Comparison of ENCODE assay signal across 7 cellular contexts in the genomic region with DNA sequence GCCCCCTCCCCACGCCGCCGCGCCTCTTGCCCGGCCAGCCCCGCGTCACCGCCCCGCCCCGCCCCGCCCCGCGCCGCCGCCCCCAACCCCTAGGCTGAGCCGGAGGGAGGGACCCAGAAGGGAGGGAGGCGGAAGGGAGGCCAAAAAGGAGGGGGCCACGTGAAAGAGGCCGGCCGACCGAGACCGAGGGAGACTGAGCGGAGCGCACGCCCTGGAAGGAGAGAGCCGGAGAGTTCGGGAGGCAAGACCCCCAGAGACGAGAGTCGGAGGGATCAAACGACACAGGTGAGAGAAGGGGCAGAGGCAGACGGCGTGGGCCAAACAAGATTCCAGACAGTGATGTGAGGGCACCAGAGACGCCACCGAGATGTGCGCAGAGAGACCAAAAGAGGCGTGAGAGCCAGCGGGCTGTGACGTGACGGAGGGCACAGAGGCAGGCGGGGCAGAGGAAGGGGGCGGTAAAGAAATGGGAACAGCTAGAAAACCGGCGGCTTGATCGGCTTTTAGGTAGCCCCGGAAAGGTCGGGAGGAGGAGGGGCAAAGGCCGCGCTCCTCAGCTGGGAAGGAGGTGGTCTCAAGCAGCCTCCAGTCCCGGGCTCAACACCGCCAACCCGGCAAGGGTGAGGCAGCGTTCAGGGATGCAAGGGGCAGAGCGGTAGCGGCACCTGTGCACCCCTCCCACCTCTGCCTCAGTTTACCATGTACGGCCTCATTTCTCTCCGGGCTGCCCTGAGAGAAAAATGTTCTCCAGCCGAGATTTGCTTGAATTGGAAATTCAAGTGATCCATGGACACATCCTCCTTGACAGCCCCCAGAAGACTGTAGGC.
A peak's percentile ranks its signal among the peaks of the same experiment; 100 is the strongest.
DNase-seq lines count a peak whose midpoint lies in the region; ATAC-seq and TF ChIP-seq lines count a peak whose summit lies in the region.

No MANE protein-coding gene starts in this region.

- H3K27me3 Mint-ChIP-seq in stimulated activated naive B cell treated with anti-CD40 and anti-IgM and Interleukin-4, amounts not matched to agents 10 μg/mL and 1 μg/mL and 100 μg/mL, for 72 hours, result peaks cover 79 to 93% of the 10 kb centered on the region in 2 donors

- DNase-seq in LNCaP clone FGC (ENCODE audit: low read depth) (no peak), SK-N-MC (ENCODE audit: low read depth, low spot score) (no peak), fibroblast of peridontal ligament (ENCODE audit: extremely low read depth) (peak; percentile 85), Kasumi-1 (lab: John Stamatoyannopoulos, UW) (no peak), DMS153 treated with DMSO at 0.1 percent for 48 hours (lab: John Stamatoyannopoulos, UW; ENCODE audit: unreplicated experiment) (no peak), nucleus accumbens (lab: John Stamatoyannopoulos, UW) (no peak)
- no peak for DNase-seq in stimulated activated naive B cell treated with anti-CD40 and anti-IgM and Interleukin-4, amounts not matched to agents 10 μg/mL and 1 μg/mL and 100 μg/mL, for 72 hours

- H3K27ac ChIP-seq in SK-N-MC, result no peak overlapping the region

- H3K9me3 ChIP-seq in SK-N-MC (ENCODE audit: low read depth, low read length), result no peaks in the 10 kb centered on the region

- H3K4me3 ChIP-seq in LNCaP clone FGC (ENCODE audit: low read depth, low read length) (0 out of 2 replicates have a peak overlapping the region, but pooled peaks have one; percentile 28), SK-N-MC (peak overlapping the region; percentile 76)

- no peak overlapping the region for H3K9ac ChIP-seq in SK-N-MC (ENCODE audit: insufficient read length)

- peaks cover 54 to 79% of the 10 kb centered on the region in 2 donors for H3K4me1 Mint-ChIP-seq in stimulated activated naive B cell treated with anti-CD40 and anti-IgM and Interleukin-4, amounts not matched to agents 10 μg/mL and 1 μg/mL and 100 μg/mL, for 72 hours

- peaks cover 4 to 8% of the 10 kb centered on the region in 2 donors for H3K36me3 Mint-ChIP-seq in stimulated activated naive B cell treated with anti-CD40 and anti-IgM and Interleukin-4, amounts not matched to agents 10 μg/mL and 1 μg/mL and 100 μg/mL, for 72 hours

- peak overlapping the region; percentile 37 for H3K27ac Mint-ChIP-seq in stimulated activated naive B cell treated with anti-CD40 and anti-IgM and Interleukin-4, amounts not matched to agents 10 μg/mL and 1 μg/mL and 100 μg/mL, for 72 hours

- peaks cover 0 to 1% of the 10 kb centered on the region in 2 donors for H3K9me3 Mint-ChIP-seq in stimulated activated naive B cell treated with anti-CD40 and anti-IgM and Interleukin-4, amounts not matched to agents 10 μg/mL and 1 μg/mL and 100 μg/mL, for 72 hours

- ATAC-seq in stimulated activated naive B cell treated with anti-CD40 and anti-IgM and Interleukin-4, amounts not matched to agents 10 μg/mL and 1 μg/mL and 100 μg/mL, for 72 hours (replicated peaks), result peak in 1 of 2 donors; percentile 24

- no peaks in the 10 kb centered on the region for H3K36me3 ChIP-seq in SK-N-MC (ENCODE audit: insufficient read depth, low read length)

- no peak for TF ChIP-seq CTCF in LNCaP clone FGC (IDR thresholded peaks at IDR 0.05; ENCODE audit: control insufficient read depth, extremely low read depth, insufficient read depth)

- peak overlapping the region; percentile 79 to 82 for H3K4me3 Mint-ChIP-seq in stimulated activated naive B cell treated with anti-CD40 and anti-IgM and Interleukin-4, amounts not matched to agents 10 μg/mL and 1 μg/mL and 100 μg/mL, for 72 hours
